Comparison of ENCODE assay signal across 3 cellular contexts in the genomic region with DNA sequence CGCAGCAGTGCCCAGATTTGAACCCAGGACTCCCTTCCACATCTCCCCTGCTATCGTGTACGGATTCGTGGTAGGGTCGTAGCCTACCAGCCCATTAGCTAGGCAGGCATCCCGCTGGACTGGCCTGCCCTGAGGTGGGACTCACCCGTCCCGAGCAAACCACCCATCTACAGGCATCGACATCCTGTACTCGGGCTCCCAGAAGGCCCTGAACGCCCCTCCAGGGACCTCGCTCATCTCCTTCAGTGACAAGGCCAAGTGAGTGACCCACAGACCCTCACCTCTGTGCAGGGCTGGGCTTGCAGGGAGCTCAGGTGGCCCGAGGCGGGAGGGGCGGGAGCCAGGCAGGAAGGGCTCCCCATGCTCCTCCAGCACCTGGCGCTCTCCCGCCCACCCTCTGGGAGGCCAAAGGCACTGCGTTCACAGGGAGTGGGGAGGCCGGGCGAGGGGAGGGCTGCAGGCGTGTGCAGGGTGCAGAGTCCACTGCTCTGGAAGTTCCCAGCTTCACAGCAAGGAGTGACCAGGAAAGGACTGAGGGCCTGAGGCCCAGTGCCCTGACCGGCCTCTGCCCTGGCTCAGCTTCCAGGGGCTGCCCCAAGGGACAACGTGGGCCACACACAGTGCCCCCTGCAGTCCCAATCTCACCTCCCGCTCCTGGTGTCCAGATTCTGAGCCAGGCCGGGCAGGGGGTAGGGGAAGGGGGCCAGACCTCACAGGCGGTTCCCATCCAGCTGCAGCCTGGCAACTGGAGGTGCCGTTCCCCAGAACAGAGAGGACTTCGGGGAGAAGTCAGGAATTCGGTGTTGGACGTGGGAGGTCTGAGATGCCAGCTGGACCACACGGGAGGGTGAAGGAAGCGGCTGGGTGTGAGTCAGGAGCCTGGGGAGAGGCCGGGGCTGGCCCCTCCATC.
TF ChIP-seq lines count a peak whose summit lies in the region.

No MANE protein-coding gene starts in this region.

TF ChIP-seq in SK-N-SH, 30 proteins besides CTCF, POLR2A, EP300 and RAD21:
- no peak for TF ChIP-seq NRF1 (IDR thresholded peaks at IDR 0.05; ENCODE audit: low read depth, low read length)
- TF ChIP-seq, protein P1, sequence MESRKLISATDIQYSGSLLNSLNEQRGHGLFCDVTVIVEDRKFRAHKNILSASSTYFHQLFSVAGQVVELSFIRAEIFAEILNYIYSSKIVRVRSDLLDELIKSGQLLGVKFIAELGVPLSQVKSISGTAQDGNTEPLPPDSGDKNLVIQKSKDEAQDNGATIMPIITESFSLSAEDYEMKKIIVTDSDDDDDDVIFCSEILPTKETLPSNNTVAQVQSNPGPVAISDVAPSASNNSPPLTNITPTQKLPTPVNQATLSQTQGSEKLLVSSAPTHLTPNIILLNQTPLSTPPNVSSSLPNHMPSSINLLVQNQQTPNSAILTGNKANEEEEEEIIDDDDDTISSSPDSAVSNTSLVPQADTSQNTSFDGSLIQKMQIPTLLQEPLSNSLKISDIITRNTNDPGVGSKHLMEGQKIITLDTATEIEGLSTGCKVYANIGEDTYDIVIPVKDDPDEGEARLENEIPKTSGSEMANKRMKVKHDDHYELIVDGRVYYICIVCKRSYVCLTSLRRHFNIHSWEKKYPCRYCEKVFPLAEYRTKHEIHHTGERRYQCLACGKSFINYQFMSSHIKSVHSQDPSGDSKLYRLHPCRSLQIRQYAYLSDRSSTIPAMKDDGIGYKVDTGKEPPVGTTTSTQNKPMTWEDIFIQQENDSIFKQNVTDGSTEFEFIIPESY (IDR thresholded peaks at IDR 0.05; ENCODE audit: borderline replicate concordance, low read depth) = no peak
- no peak for TF ChIP-seq RXRA (IDR thresholded peaks at IDR 0.05; ENCODE audit: borderline replicate concordance, low read depth)
- no peak for TF ChIP-seq FOXJ3 (CRISPR knock-in tag; IDR thresholded peaks at IDR 0.05)
- no peak for TF ChIP-seq TCF12 (IDR thresholded peaks at IDR 0.05)
- TF ChIP-seq USF2 (IDR thresholded peaks at IDR 0.05; ENCODE audit: borderline replicate concordance, low read depth, low read length) = no peak
- no peak for TF ChIP-seq RCOR1 (IDR thresholded peaks at IDR 0.05; ENCODE audit: low read length)
- no peak for TF ChIP-seq MXI1 (IDR thresholded peaks at IDR 0.05; ENCODE audit: low read depth, low read length)
- TF ChIP-seq REST (IDR thresholded peaks at IDR 0.05; ENCODE audit: low read depth, low read length) = no peak
- TF ChIP-seq RFX5 (IDR thresholded peaks at IDR 0.05; ENCODE audit: low read length) = no peak
- TF ChIP-seq MEF2A (IDR thresholded peaks at IDR 0.05; ENCODE audit: borderline replicate concordance, low read depth) = no peak
TF ChIP-seq in SK-N-SH: peak in this region for 0.

TF ChIP-seq in SK-N-SH treated with all-trans-retinoic acid at 6 μM for 48 hours, 23 proteins besides CTCF, POLR2A, EP300 and RAD21 (continues in another document):
- TF ChIP-seq CREB5 (CRISPR knock-in tag; IDR thresholded peaks at IDR 0.05; ENCODE audit: low read depth) (no peak), ZFP3 (CRISPR knock-in tag; IDR thresholded peaks at IDR 0.05) (no peak), SNAI2 (CRISPR knock-in tag; IDR thresholded peaks at IDR 0.05) (no peak), PATZ1 (CRISPR knock-in tag; IDR thresholded peaks at IDR 0.05; ENCODE audit: borderline replicate concordance) (no peak), CSDC2 (CRISPR knock-in tag; IDR thresholded peaks at IDR 0.05) (no peak), BACH2 (CRISPR knock-in tag; IDR thresholded peaks at IDR 0.05; ENCODE audit: borderline replicate concordance) (no peak), OSR1 (CRISPR knock-in tag; IDR thresholded peaks at IDR 0.05) (no peak), ZNF70 (CRISPR knock-in tag; IDR thresholded peaks at IDR 0.05) (no peak), ARNTL (CRISPR knock-in tag; IDR thresholded peaks at IDR 0.05; ENCODE audit: borderline replicate concordance, low read depth) (no peak), ZNF565 (CRISPR knock-in tag; conservative IDR thresholded peaks at IDR 0.05; ENCODE audit: low read depth) (no peak), ZFP30 (CRISPR knock-in tag; IDR thresholded peaks at IDR 0.05) (no peak), ZC3H10 (CRISPR knock-in tag; IDR thresholded peaks at IDR 0.05) (no peak), GLIS3 (CRISPR knock-in tag; IDR thresholded peaks at IDR 0.05) (no peak), TOX (CRISPR knock-in tag; IDR thresholded peaks at IDR 0.05; ENCODE audit: borderline replicate concordance) (no peak), ISL1 (CRISPR knock-in tag; IDR thresholded peaks at IDR 0.05) (no peak)
- TF ChIP-seq, protein P2, sequence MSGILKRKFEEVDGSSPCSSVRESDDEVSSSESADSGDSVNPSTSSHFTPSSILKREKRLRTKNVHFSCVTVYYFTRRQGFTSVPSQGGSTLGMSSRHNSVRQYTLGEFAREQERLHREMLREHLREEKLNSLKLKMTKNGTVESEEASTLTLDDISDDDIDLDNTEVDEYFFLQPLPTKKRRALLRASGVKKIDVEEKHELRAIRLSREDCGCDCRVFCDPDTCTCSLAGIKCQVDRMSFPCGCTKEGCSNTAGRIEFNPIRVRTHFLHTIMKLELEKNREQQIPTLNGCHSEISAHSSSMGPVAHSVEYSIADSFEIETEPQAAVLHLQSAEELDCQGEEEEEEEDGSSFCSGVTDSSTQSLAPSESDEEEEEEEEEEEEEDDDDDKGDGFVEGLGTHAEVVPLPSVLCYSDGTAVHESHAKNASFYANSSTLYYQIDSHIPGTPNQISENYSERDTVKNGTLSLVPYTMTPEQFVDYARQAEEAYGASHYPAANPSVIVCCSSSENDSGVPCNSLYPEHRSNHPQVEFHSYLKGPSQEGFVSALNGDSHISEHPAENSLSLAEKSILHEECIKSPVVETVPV (CRISPR knock-in tag; IDR thresholded peaks at IDR 0.05) = no peak

TF ChIP-seq in HepG2, 621 proteins besides CTCF, POLR2A, EP300 and RAD21 (continues in another document):
- no peak for TF ChIP-seq FOXO4 (CRISPR knock-in tag; conservative IDR thresholded peaks at IDR 0.05)
- TF ChIP-seq, protein P3, sequence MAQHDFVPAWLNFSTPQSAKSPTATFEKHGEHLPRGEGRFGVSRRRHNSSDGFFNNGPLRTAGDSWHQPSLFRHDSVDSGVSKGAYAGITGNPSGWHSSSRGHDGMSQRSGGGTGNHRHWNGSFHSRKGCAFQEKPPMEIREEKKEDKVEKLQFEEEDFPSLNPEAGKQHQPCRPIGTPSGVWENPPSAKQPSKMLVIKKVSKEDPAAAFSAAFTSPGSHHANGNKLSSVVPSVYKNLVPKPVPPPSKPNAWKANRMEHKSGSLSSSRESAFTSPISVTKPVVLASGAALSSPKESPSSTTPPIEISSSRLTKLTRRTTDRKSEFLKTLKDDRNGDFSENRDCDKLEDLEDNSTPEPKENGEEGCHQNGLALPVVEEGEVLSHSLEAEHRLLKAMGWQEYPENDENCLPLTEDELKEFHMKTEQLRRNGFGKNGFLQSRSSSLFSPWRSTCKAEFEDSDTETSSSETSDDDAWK (CRISPR knock-in tag; IDR thresholded peaks at IDR 0.05) = no peak
- no peak for TF ChIP-seq PCBP1 (IDR thresholded peaks at IDR 0.05; ENCODE audit: borderline replicate concordance, low read depth, low read length)
- no peak for TF ChIP-seq GPN1 (CRISPR knock-in tag; IDR thresholded peaks at IDR 0.05; ENCODE audit: borderline replicate concordance)
- no peak for TF ChIP-seq HNRNPK (IDR thresholded peaks at IDR 0.05; ENCODE audit: low read depth, low read length, poor library complexity, severe bottlenecking)
- peak; percentile 83 for TF ChIP-seq ARNTL (CRISPR knock-in tag; IDR thresholded peaks at IDR 0.05)
- TF ChIP-seq GLI4 (CRISPR knock-in tag; IDR thresholded peaks at IDR 0.05; ENCODE audit: borderline replicate concordance) = no peak
- TF ChIP-seq, protein P4, sequence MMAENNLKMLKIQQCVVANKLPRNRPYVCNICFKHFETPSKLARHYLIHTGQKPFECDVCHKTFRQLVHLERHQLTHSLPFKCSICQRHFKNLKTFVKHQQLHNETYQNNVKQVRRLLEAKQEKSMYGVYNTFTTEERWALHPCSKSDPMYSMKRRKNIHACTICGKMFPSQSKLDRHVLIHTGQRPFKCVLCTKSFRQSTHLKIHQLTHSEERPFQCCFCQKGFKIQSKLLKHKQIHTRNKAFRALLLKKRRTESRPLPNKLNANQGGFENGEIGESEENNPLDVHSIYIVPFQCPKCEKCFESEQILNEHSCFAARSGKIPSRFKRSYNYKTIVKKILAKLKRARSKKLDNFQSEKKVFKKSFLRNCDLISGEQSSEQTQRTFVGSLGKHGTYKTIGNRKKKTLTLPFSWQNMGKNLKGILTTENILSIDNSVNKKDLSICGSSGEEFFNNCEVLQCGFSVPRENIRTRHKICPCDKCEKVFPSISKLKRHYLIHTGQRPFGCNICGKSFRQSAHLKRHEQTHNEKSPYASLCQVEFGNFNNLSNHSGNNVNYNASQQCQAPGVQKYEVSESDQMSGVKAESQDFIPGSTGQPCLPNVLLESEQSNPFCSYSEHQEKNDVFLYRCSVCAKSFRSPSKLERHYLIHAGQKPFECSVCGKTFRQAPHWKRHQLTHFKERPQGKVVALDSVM (CRISPR knock-in tag; IDR thresholded peaks at IDR 0.05) = peak; percentile 98
- TF ChIP-seq ONECUT2 (CRISPR knock-in tag; IDR thresholded peaks at IDR 0.05) = no peak
- no peak for TF ChIP-seq ZSCAN12 (CRISPR knock-in tag; IDR thresholded peaks at IDR 0.05)
- peak; percentile 70; the same call in 1 of the 2 replicates for TF ChIP-seq NFAT5 (CRISPR knock-in tag; IDR thresholded peaks at IDR 0.05)
- TF ChIP-seq ZNF260 (CRISPR knock-in tag; IDR thresholded peaks at IDR 0.05; ENCODE audit: borderline replicate concordance, low read depth) = no peak
- TF ChIP-seq, protein P5, sequence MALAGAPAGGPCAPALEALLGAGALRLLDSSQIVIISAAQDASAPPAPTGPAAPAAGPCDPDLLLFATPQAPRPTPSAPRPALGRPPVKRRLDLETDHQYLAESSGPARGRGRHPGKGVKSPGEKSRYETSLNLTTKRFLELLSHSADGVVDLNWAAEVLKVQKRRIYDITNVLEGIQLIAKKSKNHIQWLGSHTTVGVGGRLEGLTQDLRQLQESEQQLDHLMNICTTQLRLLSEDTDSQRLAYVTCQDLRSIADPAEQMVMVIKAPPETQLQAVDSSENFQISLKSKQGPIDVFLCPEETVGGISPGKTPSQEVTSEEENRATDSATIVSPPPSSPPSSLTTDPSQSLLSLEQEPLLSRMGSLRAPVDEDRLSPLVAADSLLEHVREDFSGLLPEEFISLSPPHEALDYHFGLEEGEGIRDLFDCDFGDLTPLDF (CRISPR knock-in tag; IDR thresholded peaks at IDR 0.05) = no peak
- peak; percentile 88 for TF ChIP-seq POGZ (CRISPR knock-in tag; IDR thresholded peaks at IDR 0.05)
- TF ChIP-seq EZH2 (conservative IDR thresholded peaks at IDR 0.05; ENCODE audit: low read depth, low read length) = no peak
- peak; percentile 56; the same call in 1 of the 2 replicates for TF ChIP-seq CREM (IDR thresholded peaks at IDR 0.05)
- TF ChIP-seq CREM (CRISPR knock-in tag; IDR thresholded peaks at IDR 0.05) = no peak
- TF ChIP-seq YY1 (IDR thresholded peaks at IDR 0.05; ENCODE audit: insufficient read depth, insufficient replicate concordance, low read depth, low read length) = peak; percentile 41
- TF ChIP-seq ZNF10 (CRISPR knock-in tag; IDR thresholded peaks at IDR 0.05; ENCODE audit: borderline replicate concordance, low read depth) = no peak
